In the genomic region with DNA sequence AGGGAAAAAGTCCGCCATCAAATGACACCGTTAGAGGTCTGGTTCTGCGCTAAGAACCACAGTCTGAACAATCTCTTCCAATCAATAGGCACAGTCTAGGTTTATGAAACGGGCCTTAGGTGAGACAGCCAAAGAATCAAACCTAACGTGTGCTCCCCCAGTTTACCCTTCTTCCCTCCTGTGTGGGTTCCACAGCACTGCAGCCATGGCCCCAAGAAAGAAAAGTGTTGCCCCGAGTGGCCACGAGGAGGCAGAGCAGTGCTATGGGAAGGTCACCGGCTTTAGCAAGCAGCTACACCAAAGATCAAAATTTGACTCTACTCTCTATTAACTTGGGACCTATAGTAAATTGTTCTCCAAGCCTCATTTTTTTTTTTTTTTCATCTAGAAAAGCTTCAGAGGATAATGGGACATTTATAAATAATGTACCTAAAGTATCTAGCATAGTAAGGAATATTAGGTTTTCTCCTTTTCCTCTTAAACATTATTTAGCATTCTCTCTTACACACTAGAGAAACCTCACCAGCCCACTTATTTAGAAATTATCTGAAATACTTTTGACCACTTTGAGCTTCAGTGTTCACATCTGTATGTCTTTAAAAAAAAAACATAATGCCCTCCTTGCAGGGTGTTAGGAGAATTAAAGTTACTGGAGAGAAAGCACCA, we compare ENCODE assay signal across 8 cellular contexts.
DNase-seq lines count a peak whose midpoint lies in the region; ATAC-seq, FAIRE-seq and TF ChIP-seq lines count a peak whose summit lies in the region.

No MANE protein-coding gene starts in this region.

- in situ Hi-C loops in Panc1 (cut with HindIII; ENCODE audit: low pct_unique_long_range_greater_than_20kb, low sequenced_read_pairs): no loop called here

- H2BK5ac ChIP-seq in trophoblast cell (ENCODE audit: low read depth, low read length, poor library complexity): no peak overlapping the region

- ATAC-seq in GM18909 (IDR thresholded peaks at IDR 0.05; ENCODE audit: poor library complexity, unreplicated experiment) (peak; percentile 86), HG03378 (IDR thresholded peaks at IDR 0.05; ENCODE audit: unreplicated experiment) (peak; percentile 79), Panc1 (peak; percentile 78; the same call in 1 of the 2 replicates)

- H3K4me1 ChIP-seq in Panc1 (ENCODE audit: control insufficient read depth, insufficient read depth, low read length) (no peaks in the 10 kb centered on the region), trophoblast cell (ENCODE audit: control insufficient read depth in 1 of 2, insufficient read depth in 2 of 2, low read length in 2 of 2) (no peaks in the 10 kb centered on the region), vagina (no peaks in the 10 kb centered on the region)

- CTCF ChIA-PET in Panc1 (lab: Charles Lee): interaction anchor here (0.6 to 1.0 kb wide), 4 partner anchors 67 to 274 kb away, joined by 3 to 6 read pairs (median 4); partner anchors contain the start of gene PPP2R5E

- H3K27ac ChIP-seq in Panc1 (ENCODE audit: low read length): no peak overlapping the region
- H3K27ac ChIP-seq in trophoblast cell (ENCODE audit: low read depth, low read length): no peak overlapping the region
- no peak overlapping the region for H3K27ac ChIP-seq in vagina

- TF ChIP-seq CTCF in Panc1 (IDR thresholded peaks at IDR 0.05) (peak; percentile 79), vagina (IDR thresholded peaks at IDR 0.05) (peak; percentile 49 to 85 (median 54))

- no peaks in the 10 kb centered on the region for H3K79me1 ChIP-seq in trophoblast cell (ENCODE audit: low read length)

- H4K12ac ChIP-seq in trophoblast cell (ENCODE audit: low read depth, low read length): no peak overlapping the region

- no peak overlapping the region for H4K91ac ChIP-seq in trophoblast cell (ENCODE audit: low read depth, low read length)

- no peak overlapping the region for H3K4ac ChIP-seq in trophoblast cell (ENCODE audit: low read depth, low read length)

- H3K9ac ChIP-seq in trophoblast cell (ENCODE audit: low read length): peak overlapping the region; percentile 16

- WGBS in trophoblast cell (ENCODE audit: extremely low coverage, insufficient coverage, insufficient read length): no CpG with 5 or more reads among the region's 8 CpGs

- H3K23ac ChIP-seq in trophoblast cell (ENCODE audit: low read length): no peak overlapping the region

- H3K36me3 ChIP-seq in Panc1 (ENCODE audit: control insufficient read depth, insufficient read depth, low read length): peaks cover 14% of the 10 kb centered on the region; the same call in 1 of the 2 replicates
- peaks cover 12 to 28% of the 10 kb centered on the region in 2 experiments for H3K36me3 ChIP-seq in trophoblast cell (ENCODE audit: control insufficient read depth in 1 of 2, insufficient read depth in 2 of 2, low read length in 2 of 2)
- H3K36me3 ChIP-seq in vagina: peaks cover 0 to 4% of the 10 kb centered on the region in 2 donors

- no peak overlapping the region for H2AK5ac ChIP-seq in trophoblast cell (ENCODE audit: low read length)

- no peak overlapping the region for H3K14ac ChIP-seq in trophoblast cell (ENCODE audit: low read length)

- no peak overlapping the region for H3K4me3 ChIP-seq in Panc1 (ENCODE audit: low read depth in 2 of 2, low read length in 2 of 2)
- no peak overlapping the region for H3K4me3 ChIP-seq in trophoblast cell (ENCODE audit: low read depth, low read length)
- no peak overlapping the region for H3K4me3 ChIP-seq in vagina

- BruUV-seq in Panc1 (replicated peaks; lab: Mats Ljungman, UMichigan): no TSS peak

- no peak for FAIRE-seq in frontal cortex (lab: Jason Lieb, UNC)

- no peak overlapping the region for H3K18ac ChIP-seq in trophoblast cell (ENCODE audit: low read length)

- no peak overlapping the region for H2AFZ ChIP-seq in trophoblast cell (ENCODE audit: insufficient read depth, low read length, poor library complexity)

- H3K4me2 ChIP-seq in trophoblast cell (ENCODE audit: low read length): no peak overlapping the region

- H3K9me3 ChIP-seq in Panc1 (ENCODE audit: control insufficient read depth, insufficient read depth, low read depth, low read length) (no peaks in the 10 kb centered on the region), trophoblast cell (ENCODE audit: insufficient read depth, low read depth, low read length) (no peaks in the 10 kb centered on the region), vagina (no peaks in the 10 kb centered on the region)

- DNase-seq in C1 segment of cervical spinal cord (lab: John Stamatoyannopoulos, UW): peak in 11 of 14 donors; percentile 2 to 37 (median 19)
- DNase-seq in Panc1 (ENCODE audit: low read depth, low spot score): peak; percentile 30
- peak; percentile 6 to 17 for DNase-seq in activated T-helper 1 cell treated with anti-CD3 and anti-CD28 coated beads, Interleukin-2, amount 50 U/mL, for 16 hours (ENCODE audit: low read depth in 1 of 2, low spot score in 1 of 2)
- peak; percentile 3 to 11 for DNase-seq in frontal cortex (ENCODE audit: low spot score in 2 of 2)
- peak; percentile 43 to 69 for DNase-seq in trophoblast cell
- no peak for DNase-seq in vagina (ENCODE audit: extremely low spot score in 2 of 2)

- H2BK120ac ChIP-seq in trophoblast cell (ENCODE audit: insufficient read depth, low read length, poor library complexity): no peak overlapping the region

- no peak overlapping the region for H4K8ac ChIP-seq in trophoblast cell (ENCODE audit: low read depth, low read length)

- intact Hi-C loops in Panc1 (cut with micrococcal nuclease; ENCODE audit: unreplicated experiment): no loop called here
- intact Hi-C loops in vagina (cut with DNase I): no loop called here

- TF ChIP-seq POLR2A in vagina (IDR thresholded peaks at IDR 0.05): no peak

- no peaks in the 10 kb centered on the region for H3K27me3 ChIP-seq in Panc1 (ENCODE audit: control insufficient read depth, insufficient read depth, low read length)
- no peaks in the 10 kb centered on the region for H3K27me3 ChIP-seq in trophoblast cell (ENCODE audit: insufficient read depth, low read length)
- no peaks in the 10 kb centered on the region for H3K27me3 ChIP-seq in vagina

- H2BK12ac ChIP-seq in trophoblast cell (ENCODE audit: low read length): no peak overlapping the region

- no peaks in the 10 kb centered on the region for H3K79me2 ChIP-seq in trophoblast cell (ENCODE audit: control insufficient read depth, insufficient read depth, low read length, poor library complexity)

- POLR2A ChIA-PET in Panc1 (lab: Charles Lee): interaction anchor here (0.6 kb wide), 1 partner anchor 104 kb away, joined by 6 read pairs; no protein-coding TSS in a partner anchor

Comparison
In these comparisons a context has a peak if more than half of its experiments do, and no peak if none do; other contexts are left out.
1. DNase-seq: peak in C1 segment of cervical spinal cord (11 of 14), Panc1 (single experiment), activated T-helper 1 cell treated with anti-CD3 and anti-CD28 coated beads, Interleukin-2, amount 50 U/mL, for 16 hours (2 of 2), frontal cortex (2 of 2) and trophoblast cell (2 of 2); none in vagina (0 of 2).
2. Peak in every context shown above with its lines, with median percentiles within 50 percentile points of each other: ATAC-seq.